In genomic region chr14:97620071-97620470, GRCh38 we compare ENCODE assay signal across 22 cellular contexts.
DNase-seq lines count a peak whose midpoint lies in the region; ATAC-seq, FAIRE-seq and TF ChIP-seq lines count a peak whose summit lies in the region.
"Had no signal": no experiment of that assay in that cellular context is flagged by ENCODE, and none has a peak within 500 bp of the region (broad histone marks: within the 10 kb centered on the region; RNA-seq: fewer than 3 reads in every experiment).

No MANE protein-coding gene starts in this region.

- peaks cover 8% of the 10 kb centered on the region for H3K36me3 Mint-ChIP-seq in activated T-helper 1 cell treated with anti-CD3 and anti-CD28 coated beads, Interleukin-12 subunit alpha, Interleukin-12 subunit beta, Interleukin-2, Interleukin-4 antibody, amounts not matched to agents 30 ng/mL and 10 ng/mL and 1 ng/mL, durations not matched to agents 14 hours and 24 hours and 36 hours (ENCODE audit: low read depth)
- peaks cover 0 to 7% (median 4%) of the 10 kb centered on the region in 3 donors for H3K36me3 Mint-ChIP-seq in naive thymus-derived CD8-positive, alpha-beta T cell

- H3K27me3 Mint-ChIP-seq in activated T-helper 1 cell treated with anti-CD3 and anti-CD28 coated beads, Interleukin-12 subunit alpha, Interleukin-12 subunit beta, Interleukin-2, Interleukin-4 antibody, amounts not matched to agents 30 ng/mL and 10 ng/mL and 1 ng/mL, durations not matched to agents 14 hours and 24 hours and 36 hours (ENCODE audit: insufficient read depth), result peaks cover 4% of the 10 kb centered on the region
- no peaks in the 10 kb centered on the region for H3K27me3 Mint-ChIP-seq in naive thymus-derived CD8-positive, alpha-beta T cell

- peak overlapping the region; percentile 56 for H3K27ac Mint-ChIP-seq in activated T-helper 1 cell treated with anti-CD3 and anti-CD28 coated beads, Interleukin-12 subunit alpha, Interleukin-12 subunit beta, Interleukin-2, Interleukin-4 antibody, amounts not matched to agents 30 ng/mL and 10 ng/mL and 1 ng/mL, durations not matched to agents 14 hours and 24 hours and 36 hours
- peak overlapping the region; percentile 85 to 99 (median 96) for H3K27ac Mint-ChIP-seq in naive thymus-derived CD8-positive, alpha-beta T cell
- H3K27ac Mint-ChIP-seq: progenitor cell of endocrine pancreas, WTC11 had no signal

- H3K4me3 Mint-ChIP-seq in activated T-helper 1 cell treated with anti-CD3 and anti-CD28 coated beads, Interleukin-12 subunit alpha, Interleukin-12 subunit beta, Interleukin-2, Interleukin-4 antibody, amounts not matched to agents 30 ng/mL and 10 ng/mL and 1 ng/mL, durations not matched to agents 14 hours and 24 hours and 36 hours, result peak overlapping the region; percentile 79
- peak overlapping the region; percentile 69 to 93 (median 86) for H3K4me3 Mint-ChIP-seq in naive thymus-derived CD8-positive, alpha-beta T cell
- H3K4me3 Mint-ChIP-seq: WTC11 had no signal

- H3K36me3 ChIP-seq in esophagus muscularis mucosa (no peaks in the 10 kb centered on the region), HepG2 (replicated peaks in 1 of 2; ENCODE audit: control insufficient read depth in 1 of 2, insufficient read depth in 2 of 2, low read length in 2 of 2) (no peaks in the 10 kb centered on the region)
- H3K36me3 ChIP-seq: tibial artery had no signal

- no peak for TF ChIP-seq RAD21 in HepG2 (CRISPR knock-in tag; IDR thresholded peaks at IDR 0.05)

- intact Hi-C loops in activated T-helper 1 cell treated with anti-CD3 and anti-CD28 coated beads, Interleukin-12 subunit alpha, Interleukin-12 subunit beta, Interleukin-2, Interleukin-4 antibody, amounts not matched to agents 30 ng/mL and 10 ng/mL and 1 ng/mL, durations not matched to agents 14 hours and 24 hours and 36 hours (cut with micrococcal nuclease), result loop anchor here (1.0 to 5.0 kb wide), 8 partner anchors 17 to 1652 kb away; partner anchors contain the start of gene BCL11B
- intact Hi-C loops in esophagus muscularis mucosa (cut with DNase I) (no loop called here), HepG2 (cut with micrococcal nuclease; ENCODE audit: unreplicated experiment) (no loop called here)

- H3K4me1 Mint-ChIP-seq in activated T-helper 1 cell treated with anti-CD3 and anti-CD28 coated beads, Interleukin-12 subunit alpha, Interleukin-12 subunit beta, Interleukin-2, Interleukin-4 antibody, amounts not matched to agents 30 ng/mL and 10 ng/mL and 1 ng/mL, durations not matched to agents 14 hours and 24 hours and 36 hours (ENCODE audit: low read depth), result peaks cover 47% of the 10 kb centered on the region
- H3K4me1 Mint-ChIP-seq in naive thymus-derived CD8-positive, alpha-beta T cell, result peaks cover 34 to 51% (median 47%) of the 10 kb centered on the region in 4 donors

- no peak overlapping the region for H2AFZ ChIP-seq in HepG2 (ENCODE audit: low read length)

- DNase-seq in NCI-H2171 treated with DMSO at 0.1 percent for 48 hours (lab: John Stamatoyannopoulos, UW), result peak; percentile 45
- no peak for DNase-seq in NCI-H2171 (lab: John Stamatoyannopoulos, UW)
- no peak for DNase-seq in Jurkat, Clone E6-1 (ENCODE audit: low read depth, low spot score)
- no peak for DNase-seq in activated T-helper 1 cell treated with anti-CD3 and anti-CD28 coated beads, Interleukin-12 subunit alpha, Interleukin-12 subunit beta, Interleukin-2, Interleukin-4 antibody, amounts not matched to agents 30 ng/mL and 10 ng/mL and 1 ng/mL, durations not matched to agents 14 hours and 24 hours and 36 hours (ENCODE audit: low spot score)
- DNase-seq in naive thymus-derived CD8-positive, alpha-beta T cell, result no peak
- DNase-seq in esophagus muscularis mucosa (ENCODE audit: extremely low spot score), result no peak
- no peak for DNase-seq in HepG2 (ENCODE audit: low spot score)
- DNase-seq in amygdala (lab: John Stamatoyannopoulos, UW), result no peak
- DNase-seq: 8988T; activated CD8-positive, alpha-beta memory T cell treated with anti-CD3 and anti-CD28 coated beads, Interleukin-2, amount 50 U/mL, for 4 hours; anterior cingulate cortex; cerebellar nuclear complex; NCI-H1694; NCI-H446; tibial artery had no signal

- WGBS in esophagus muscularis mucosa, result 35% methylated on average over 4 of the region's 4 CpGs
- 3% methylated on average over 4 of the region's 4 CpGs for WGBS in HepG2 (ENCODE audit: low lambda C conversion rate)

- POLR2A ChIA-PET in naive thymus-derived CD8-positive, alpha-beta T cell (lab: Charles Lee), result interaction anchor here (0.7 to 4.1 kb wide), 6 partner anchors 15 to 237 kb away, joined by 3 to 39 read pairs (median 4); no protein-coding TSS in a partner anchor
- POLR2A ChIA-PET in HepG2 (lab: Yijun Ruan, JAX), result no interaction called here

- H3K9ac ChIP-seq in HepG2 (ENCODE audit: insufficient read depth, low read depth, low read length), result no peak overlapping the region

- H3K27me3 ChIP-seq in esophagus muscularis mucosa (peaks cover 0 to 5% (median 0%) of the 10 kb centered on the region in 4 donors), HepG2 (ENCODE audit: control insufficient read depth in 1 of 2, insufficient read depth in 2 of 2, low read length in 2 of 2) (no peaks in the 10 kb centered on the region)
- H3K27me3 ChIP-seq: tibial artery had no signal

- no peak for TF ChIP-seq CTCF in esophagus muscularis mucosa (IDR thresholded peaks at IDR 0.05)
- no peak for TF ChIP-seq CTCF in HepG2 (CRISPR knock-in tag; IDR thresholded peaks at IDR 0.05)

- no peaks in the 10 kb centered on the region for H4K20me1 ChIP-seq in HepG2 (ENCODE audit: insufficient read depth, low read length)

- TF ChIP-seq POLR2A in esophagus muscularis mucosa (IDR thresholded peaks at IDR 0.05; ENCODE audit: low read depth) (no peak), HepG2 (IDR thresholded peaks at IDR 0.05; ENCODE audit: insufficient read depth in 1 of 2, low read depth in 2 of 2, low read length in 2 of 2) (no peak)

- no TSS peak for BruUV-seq in HepG2 (replicated peaks; lab: Mats Ljungman, UMichigan)

- peaks cover 13% of the 10 kb centered on the region for H3K9me3 Mint-ChIP-seq in activated T-helper 1 cell treated with anti-CD3 and anti-CD28 coated beads, Interleukin-12 subunit alpha, Interleukin-12 subunit beta, Interleukin-2, Interleukin-4 antibody, amounts not matched to agents 30 ng/mL and 10 ng/mL and 1 ng/mL, durations not matched to agents 14 hours and 24 hours and 36 hours
- H3K9me3 Mint-ChIP-seq in naive thymus-derived CD8-positive, alpha-beta T cell, result peaks cover 0 to 12% (median 6%) of the 10 kb centered on the region in 9 donors

- H3K27ac ChIP-seq in esophagus muscularis mucosa (replicated peaks in 1 of 4) (no peak overlapping the region), HepG2 (ENCODE audit: extremely low read length, insufficient read depth, low read length) (no peak overlapping the region)
- H3K27ac ChIP-seq: tibial artery had no signal

- H3K4me2 ChIP-seq in HepG2 (ENCODE audit: low read depth, low read length), result no peak overlapping the region

- no peaks in the 10 kb centered on the region for H3K79me2 ChIP-seq in HepG2 (ENCODE audit: insufficient read depth, low read length)

- H3K4me3 ChIP-seq in Jurkat, Clone E6-1 (ENCODE audit: low read length), result peak overlapping the region; percentile 28
- H3K4me3 ChIP-seq in esophagus muscularis mucosa (no peak overlapping the region), HepG2 (replicated peaks in 1 of 3; ENCODE audit: insufficient read depth in 1 of 3, low read depth in 2 of 3, low read length in 3 of 3) (no peak overlapping the region)
- H3K4me3 ChIP-seq: lung, skin epidermis, tibial artery had no signal

- in situ Hi-C loops in HepG2 (cut with HindIII; ENCODE audit: extremely low pct_ligation_motif_present, low pct_unique_long_range_greater_than_20kb), result no loop called here

- no peak for FAIRE-seq in HepG2 (lab: Jason Lieb, UNC)
- FAIRE-seq: islet of Langerhans had no signal

- CTCF ChIA-PET in HepG2 (lab: Yijun Ruan, JAX; ENCODE audit: low intra/inter-chr PET ratio, low total read pairs), result no interaction called here

- ATAC-seq in naive thymus-derived CD8-positive, alpha-beta T cell, result peak; percentile 18 to 26
- ATAC-seq in HepG2, result no peak
- ATAC-seq: HCT116, Right ventricle myocardium inferior, WTC11 had no signal

- TF ChIP-seq EP300 in esophagus muscularis mucosa (IDR thresholded peaks at IDR 0.05), result no peak
- no peak for TF ChIP-seq EP300 in HepG2 (IDR thresholded peaks at IDR 0.05; ENCODE audit: low read depth in 2 of 2, low read length in 2 of 2)
- TF ChIP-seq EP300 in HepG2 (CRISPR knock-in tag; IDR thresholded peaks at IDR 0.05; ENCODE audit: borderline replicate concordance), result no peak

- H3K9me3 ChIP-seq in esophagus muscularis mucosa (peaks cover 0 to 4% (median 1%) of the 10 kb centered on the region in 4 donors), HepG2 (ENCODE audit: low read length) (peaks cover 88% of the 10 kb centered on the region)
- H3K9me3 ChIP-seq: tibial artery had no signal

- H3K4me1 ChIP-seq in esophagus muscularis mucosa (no peaks in the 10 kb centered on the region), HepG2 (ENCODE audit: insufficient read depth, low read length) (no peaks in the 10 kb centered on the region)
- H3K4me1 ChIP-seq: tibial artery had no signal

TF ChIP-seq in HepG2, 621 proteins besides CTCF, POLR2A, EP300 and RAD21 (continues in another document):
- TF ChIP-seq ZSCAN29 (CRISPR knock-in tag; conservative IDR thresholded peaks at IDR 0.05) (no peak), ZNF441 (CRISPR knock-in tag; IDR thresholded peaks at IDR 0.05; ENCODE audit: borderline replicate concordance) (no peak), NCOA2 (CRISPR knock-in tag; IDR thresholded peaks at IDR 0.05) (no peak), ZNF33A (CRISPR knock-in tag; IDR thresholded peaks at IDR 0.05; ENCODE audit: borderline replicate concordance) (no peak), MAFK (conservative IDR thresholded peaks at IDR 0.05 in 1 of 2, IDR thresholded peaks at IDR 0.05 in 1 of 2; ENCODE audit: low read length in 2 of 2) (no peak), KAT7 (CRISPR knock-in tag; IDR thresholded peaks at IDR 0.05; ENCODE audit: borderline replicate concordance) (no peak), CBX2 (IDR thresholded peaks at IDR 0.05; ENCODE audit: low read depth, low read length) (no peak), CBX2 (CRISPR knock-in tag; IDR thresholded peaks at IDR 0.05; ENCODE audit: low read depth) (no peak), ARID2 (CRISPR knock-in tag; IDR thresholded peaks at IDR 0.05; ENCODE audit: borderline replicate concordance) (no peak), MXI1 (IDR thresholded peaks at IDR 0.05; ENCODE audit: borderline replicate concordance, low read depth, low read length) (no peak), FOSL2 (CRISPR knock-in tag; IDR thresholded peaks at IDR 0.05) (no peak), ZBTB42 (CRISPR knock-in tag; IDR thresholded peaks at IDR 0.05) (no peak), MIER3 (CRISPR knock-in tag; IDR thresholded peaks at IDR 0.05; ENCODE audit: borderline replicate concordance) (no peak)
